In the genomic region with DNA sequence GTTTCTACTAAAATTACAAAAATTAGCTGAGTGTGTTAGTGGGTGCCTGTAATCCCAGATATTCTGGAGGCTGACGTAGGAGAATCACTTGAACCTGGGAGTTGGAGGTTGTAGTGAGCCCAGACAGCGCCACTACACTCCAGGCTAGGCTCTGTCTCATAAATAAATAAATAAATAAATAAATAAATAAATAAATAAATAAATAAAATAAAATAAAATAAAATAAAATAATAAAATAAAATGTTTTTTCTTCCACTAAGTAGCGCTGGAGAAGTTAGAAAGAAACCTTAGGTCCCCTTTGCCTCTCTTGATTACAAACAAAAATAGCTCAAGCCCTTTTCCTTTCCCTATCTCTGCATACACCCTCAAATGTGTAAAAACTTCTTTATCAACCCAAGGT, we compare ENCODE assay signal across 25 cellular contexts.
"Had no signal": no experiment of that assay in that cellular context is flagged by ENCODE, and none has a peak within 500 bp of the region (broad histone marks: within the 10 kb centered on the region; RNA-seq: fewer than 3 reads in every experiment).

No MANE protein-coding gene starts in this region.

- H3K4me3 ChIP-seq: coronary artery, dorsolateral prefrontal cortex, esophagus squamous epithelium, gastrocnemius medialis, heart right ventricle, left lung, lower lobe of right lung, mucosa of descending colon had no signal

- DNase-seq: dermis blood vessel endothelial cell; dorsolateral prefrontal cortex; effector CD4-positive, alpha-beta T cell; effector memory CD4-positive, alpha-beta T cell; esophagus squamous epithelium; foreskin fibroblast; foreskin melanocyte; gastrocnemius medialis; glutamatergic neuron; head of caudate nucleus; heart right ventricle; hippocampal formation; left cardiac atrium; left lung; left ventricle myocardium superior; lower lobe of right lung; mesenchymal stem cell; mucosa of descending colon; naive B cell had no signal

- H3K36me3 ChIP-seq: esophagus squamous epithelium, gastrocnemius medialis, heart right ventricle, left lung, lower lobe of right lung had no signal

- H3K4me1 ChIP-seq: esophagus squamous epithelium, gastrocnemius medialis, heart right ventricle, left lung, lower lobe of right lung had no signal

- ATAC-seq: esophagus mucosa, gastrocnemius medialis, heart right ventricle, left cardiac atrium, left lung, left ventricle myocardium superior, lower lobe of right lung, mucosa of descending colon had no signal

- H3K27me3 ChIP-seq: esophagus squamous epithelium, gastrocnemius medialis, heart right ventricle, left lung had no signal

- FAIRE-seq: colon, endothelial cell of umbilical vein, islet of Langerhans, keratinocyte had no signal

- H3K9me3 ChIP-seq: gastrocnemius medialis, left lung, lower lobe of right lung, mucosa of descending colon had no signal

- H3K27ac ChIP-seq: coronary artery, dorsolateral prefrontal cortex, esophagus squamous epithelium, gastrocnemius medialis, heart right ventricle, left lung, lower lobe of right lung had no signal
